Comparison of ENCODE assay signal across 1 cellular context in genomic region chr22:49429066-49429465, GRCh38.
A peak's percentile ranks its signal among the peaks of the same experiment; 100 is the strongest.
TF ChIP-seq lines count a peak whose summit lies in the region.

No MANE protein-coding gene starts in this region.

TF ChIP-seq in H1, 55 proteins besides CTCF, POLR2A, EP300 and RAD21:
- no peak for TF ChIP-seq FOSL1 (IDR thresholded peaks at IDR 0.05; ENCODE audit: insufficient read depth, low read depth, low read length)
- peak; percentile 88 for TF ChIP-seq E2F6 (IDR thresholded peaks at IDR 0.05)
- TF ChIP-seq MAX (IDR thresholded peaks at IDR 0.05), result peak; percentile 67
TF ChIP-seq in H1: peak in this region for 2.
